ENCODE assay signal across 22 cellular contexts in the genomic region with DNA sequence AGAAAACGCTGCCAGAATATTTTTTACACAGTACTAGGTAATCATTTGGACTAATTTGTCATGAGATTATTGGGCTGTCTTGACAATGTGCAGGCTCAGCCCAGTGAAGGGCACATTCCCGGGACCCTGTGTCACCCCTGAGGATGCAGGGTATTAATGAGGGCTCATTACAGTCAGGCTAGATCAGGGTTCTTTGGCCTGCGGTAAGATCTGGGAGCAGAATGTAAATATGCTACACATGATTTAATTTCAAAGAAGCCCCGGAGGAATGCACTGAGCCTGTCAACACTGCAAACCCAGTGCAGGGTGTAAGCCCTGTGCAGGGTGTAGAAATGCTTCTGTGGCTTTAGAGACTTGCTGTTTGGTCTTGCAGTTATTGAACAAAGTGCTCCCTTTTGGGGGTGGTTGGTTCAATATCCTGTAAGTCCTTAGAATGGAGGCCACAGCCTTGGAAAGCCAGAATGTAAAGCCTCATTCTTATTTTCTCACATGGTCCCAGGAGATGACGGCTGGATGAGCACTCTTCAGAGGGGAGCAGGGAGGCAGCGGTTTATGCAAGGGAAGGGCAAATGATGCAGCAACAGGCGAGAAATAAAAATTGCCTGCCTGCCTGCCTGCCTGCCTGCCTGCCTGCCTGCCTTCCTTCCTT.
DNase-seq lines count a peak whose midpoint lies in the region; ATAC-seq and TF ChIP-seq lines count a peak whose summit lies in the region.
"Had no signal": no experiment of that assay in that cellular context is flagged by ENCODE, and none has a peak within 500 bp of the region (broad histone marks: within the 10 kb centered on the region; RNA-seq: fewer than 3 reads in every experiment).

No MANE protein-coding gene starts in this region.

- H2AFZ ChIP-seq in smooth muscle cell (ENCODE audit: low read depth) (no peak overlapping the region), PC-3 (ENCODE audit: low read length) (no peak overlapping the region)

- H3K9ac ChIP-seq in smooth muscle cell (ENCODE audit: low read depth) (no peak overlapping the region), PC-3 (ENCODE audit: low read length) (no peak overlapping the region)

- no peak overlapping the region for H3K4me3 ChIP-seq in gastroesophageal sphincter
- no peak overlapping the region for H3K4me3 ChIP-seq in smooth muscle cell
- H3K4me3 ChIP-seq in PC-3 (ENCODE audit: low read length) = no peak overlapping the region
- H3K4me3 ChIP-seq: A549, tibial nerve had no signal

- intact Hi-C loops in PC-3 (cut with micrococcal nuclease) = no loop called here

- CTCF ChIA-PET in PC-3 (lab: Charles Lee) = no interaction called here

- H3K4me2 ChIP-seq in smooth muscle cell (peak overlapping the region; percentile 47), PC-3 (ENCODE audit: low read length) (no peak overlapping the region)
- H3K4me2 ChIP-seq: A549 had no signal

- H3K9me3 ChIP-seq in gastroesophageal sphincter (no peaks in the 10 kb centered on the region), smooth muscle cell (replicated peaks; ENCODE audit: low read depth) (no peaks in the 10 kb centered on the region), PC-3 (ENCODE audit: low read length) (no peaks in the 10 kb centered on the region)
- H3K9me3 ChIP-seq: A549, tibial nerve had no signal

- H3K79me2 ChIP-seq in smooth muscle cell (ENCODE audit: low read depth) = no peaks in the 10 kb centered on the region
- H3K79me2 ChIP-seq in PC-3 (ENCODE audit: low read length) = no peaks in the 10 kb centered on the region

- H4K20me1 ChIP-seq in smooth muscle cell (ENCODE audit: low read depth) = no peaks in the 10 kb centered on the region
- no peaks in the 10 kb centered on the region for H4K20me1 ChIP-seq in PC-3 (ENCODE audit: low read length)

- peak overlapping the region in 1 of 4 donors; percentile 20 for H3K27ac ChIP-seq in gastroesophageal sphincter
- peak overlapping the region; percentile 96 for H3K27ac ChIP-seq in smooth muscle cell (ENCODE audit: low read depth)
- no peak overlapping the region for H3K27ac ChIP-seq in PC-3 (ENCODE audit: low read length)
- H3K27ac ChIP-seq: A549 had no signal

- no peak for TF ChIP-seq POLR2A in gastroesophageal sphincter (IDR thresholded peaks at IDR 0.05)

- WGBS in gastroesophageal sphincter (ENCODE audit: low coverage in 1 of 2), 2 donors = 48 to 52% methylated on average over 4 to 5 of the region's 7 CpGs
- WGBS in smooth muscle cell (ENCODE audit: low lambda C conversion rate) = 11% methylated on average over 7 of the region's 7 CpGs

- DNase-seq in NCI-H1417 (lab: John Stamatoyannopoulos, UW) (peak in 2 of 3 experiments; percentile 16 to 18), NCI-H1417 treated with DMSO at 0.1 percent for 48 hours (lab: John Stamatoyannopoulos, UW) (no peak), SW480 (ENCODE audit: low spot score) (peak; percentile 89), smooth muscle cell (lab: John Stamatoyannopoulos, UW; ENCODE audit: unreplicated experiment) (no peak), PC-3 (no peak)
- DNase-seq: activated naive CD8-positive, alpha-beta T cell treated with anti-CD3 and anti-CD28 coated beads for 36 hours; activated T-cell treated with anti-CD3 and anti-CD28 coated beads, Interleukin-2, amount 50 U/mL, for 1 hour; CD8-positive, alpha-beta T cell; GDM1; H9; immature natural killer cell; mesendoderm; NCI-H2107; nucleus accumbens; SHP77 treated with DMSO at 0.1 percent for 48 hours; stimulated activated CD4-positive, alpha-beta T cell treated with anti-CD3 and anti-CD28 coated beads, Interleukin-4, amount 100 ng/mL, for 4 hours had no signal

- no peak for TF ChIP-seq CTCF in gastroesophageal sphincter (IDR thresholded peaks at IDR 0.05)
- TF ChIP-seq CTCF in smooth muscle cell (IDR thresholded peaks at IDR 0.05; ENCODE audit: borderline replicate concordance, insufficient read depth, poor library complexity, severe bottlenecking) = no peak
- TF ChIP-seq CTCF in PC-3 (conservative IDR thresholded peaks at IDR 0.05; ENCODE audit: low read depth, low read length) = no peak

- TF ChIP-seq EP300 in gastroesophageal sphincter (IDR thresholded peaks at IDR 0.05) = no peak

- no TSS peak for BruUV-seq in PC-3 (replicated peaks; lab: Mats Ljungman, UMichigan)

- H3K4me1 ChIP-seq in gastroesophageal sphincter (peaks cover 0 to 56% (median 2%) of the 10 kb centered on the region in 3 donors), smooth muscle cell (ENCODE audit: low read depth) (peaks cover 28% of the 10 kb centered on the region), PC-3 (ENCODE audit: insufficient read depth, low read length) (peaks cover 16% of the 10 kb centered on the region)

- ATAC-seq in gastroesophageal sphincter (peak; percentile 26), GM21825 (IDR thresholded peaks at IDR 0.05; ENCODE audit: unreplicated experiment) (no peak), GM21423 (IDR thresholded peaks at IDR 0.05; ENCODE audit: unreplicated experiment) (no peak), PC-3 (no peak)
- ATAC-seq: A549; CD8-positive, alpha-beta T cell; HepG2 had no signal

- H3F3A ChIP-seq in smooth muscle cell (ENCODE audit: low read depth) (peaks cover 36% of the 10 kb centered on the region), PC-3 (ENCODE audit: low read length, unreplicated experiment) (no peaks in the 10 kb centered on the region)

- H3K27me3 ChIP-seq in gastroesophageal sphincter (no peaks in the 10 kb centered on the region), smooth muscle cell (ENCODE audit: low read depth) (no peaks in the 10 kb centered on the region), PC-3 (ENCODE audit: low read length) (peaks cover 31% of the 10 kb centered on the region)
- H3K27me3 ChIP-seq: tibial nerve had no signal

- no peaks in the 10 kb centered on the region for H3K9me2 ChIP-seq in PC-3 (replicated peaks; ENCODE audit: low read length)

- H3K36me3 ChIP-seq in gastroesophageal sphincter = no peaks in the 10 kb centered on the region
- no peaks in the 10 kb centered on the region for H3K36me3 ChIP-seq in smooth muscle cell (ENCODE audit: low read depth)
- no peaks in the 10 kb centered on the region for H3K36me3 ChIP-seq in PC-3 (ENCODE audit: low read depth, low read length)
- H3K36me3 ChIP-seq: tibial nerve had no signal

- POLR2A ChIA-PET in PC-3 (lab: Charles Lee; ENCODE audit: unreplicated experiment) = no interaction called here

Comparison
In these comparisons a context has a peak if more than half of its experiments do, and no peak if none do; other contexts are left out.
1. DNase-seq: peak in NCI-H1417 (2 of 3) and SW480 (single experiment); none in NCI-H1417 treated with DMSO at 0.1 percent for 48 hours (single experiment), smooth muscle cell (single experiment) and PC-3 (single experiment).